In the genomic region with DNA sequence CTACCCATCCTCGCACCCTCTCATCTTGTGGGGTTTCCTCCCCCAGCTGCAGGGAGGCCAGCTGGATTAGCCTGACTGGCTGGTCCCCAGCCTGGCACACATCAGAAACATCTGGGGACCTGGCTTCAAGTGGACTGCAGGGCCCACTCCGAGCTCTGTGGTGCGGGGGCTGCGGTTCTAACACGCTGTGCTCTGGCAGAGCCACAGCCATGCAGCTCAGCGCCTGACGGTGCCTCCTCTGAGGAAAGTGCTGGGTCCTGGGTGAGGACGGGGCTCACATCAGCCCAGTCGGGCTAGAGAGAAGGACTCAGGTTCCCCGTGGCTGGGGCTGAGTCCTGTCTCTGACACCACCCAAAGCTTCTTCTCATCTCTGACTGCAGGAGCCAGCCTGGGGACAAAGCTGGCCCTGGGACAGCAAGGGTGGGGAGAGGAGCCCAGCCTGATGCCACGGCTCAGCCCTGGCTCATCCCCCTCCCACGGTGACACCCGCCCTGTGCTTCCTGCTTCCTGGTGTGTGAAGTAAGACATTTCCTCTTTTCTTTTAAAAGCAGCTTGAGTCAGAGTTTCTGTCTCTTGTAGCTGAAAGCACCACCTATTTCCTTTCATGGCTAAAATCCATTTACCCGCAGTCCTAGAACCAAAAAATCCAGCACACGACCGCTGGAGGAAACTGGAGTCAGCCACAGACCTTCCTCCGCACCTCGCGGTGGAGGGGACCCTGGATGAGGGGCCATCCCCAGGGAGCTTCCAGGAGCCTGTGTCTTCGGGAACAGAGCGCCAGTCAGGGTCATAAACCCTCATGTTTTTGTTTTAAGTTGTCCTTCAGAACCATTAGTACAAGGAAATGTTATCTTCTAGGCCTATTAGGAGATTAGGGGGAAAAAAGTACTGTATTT, we compare ENCODE assay signal across 8 cellular contexts.
DNase-seq lines count a peak whose midpoint lies in the region; ATAC-seq, FAIRE-seq and TF ChIP-seq lines count a peak whose summit lies in the region.

No MANE protein-coding gene starts in this region.

- H3K27ac Mint-ChIP-seq in brain = peak overlapping the region; percentile 86 to 96 (median 90)

- H3K4me3 Mint-ChIP-seq in brain = peak overlapping the region in 1 of 5 experiments; percentile 55

- peaks cover 5% of the 10 kb centered on the region for H3K27me3 Mint-ChIP-seq in brain

- TF ChIP-seq CTCF in brain (conservative IDR thresholded peaks at IDR 0.05) (no peak), foreskin fibroblast (IDR thresholded peaks at IDR 0.05; ENCODE audit: low read depth, low read length) (no peak)

- H3K9me3 Mint-ChIP-seq in brain = peaks cover 0 to 10% (median 2%) of the 10 kb centered on the region in 5 experiments

- ATAC-seq in GM18870 (IDR thresholded peaks at IDR 0.05; ENCODE audit: unreplicated experiment) (peak; percentile 92), HG03045 (IDR thresholded peaks at IDR 0.05; ENCODE audit: unreplicated experiment) (peak; percentile 77)

- peak; percentile 70 for DNase-seq in SKM-1 treated with dmso at 0.1 percent for 144 hours (lab: John Stamatoyannopoulos, UW; ENCODE audit: unreplicated experiment)
- peak; percentile 75 for DNase-seq in medulla oblongata (ENCODE audit: extremely low spot score)
- DNase-seq in stimulated activated CD8-positive, alpha-beta memory T cell treated with anti-CD3 and anti-CD28 coated beads, Interleukin-7, amount 100 ng/mL, for 4 hours (ENCODE audit: low read depth in 2 of 2) = peak; percentile 57 to 59
- no peak for DNase-seq in foreskin fibroblast
- DNase-seq in HTR-8/SVneo (ENCODE audit: insufficient read length, low spot score) = no peak

- H3K36me3 Mint-ChIP-seq in brain = no peaks in the 10 kb centered on the region

- H3K4me3 ChIP-seq in foreskin fibroblast (ENCODE audit: low read depth in 1 of 2, low read length in 2 of 2) = no peak overlapping the region

- peaks cover 62% of the 10 kb centered on the region for H3K4me1 Mint-ChIP-seq in brain

- no peak for FAIRE-seq in HTR-8/SVneo (lab: Jason Lieb, UNC)

Comparison
In these comparisons a context has a peak if more than half of its experiments do, and no peak if none do; other contexts are left out.
1. DNase-seq: peak in SKM-1 treated with dmso at 0.1 percent for 144 hours (single experiment), medulla oblongata (single experiment) and stimulated activated CD8-positive, alpha-beta memory T cell treated with anti-CD3 and anti-CD28 coated beads, Interleukin-7, amount 100 ng/mL, for 4 hours (2 of 2); none in foreskin fibroblast (0 of 2) and HTR-8/SVneo (single experiment).